ENCODE assay signal across 30 cellular contexts in genomic region chr2:190662754-190663153, GRCh38. TPM values are rescaled to one million over a fixed set of nuclear protein-coding genes. Genes with fewer than 3 reads are reported as not detected.
DNase-seq lines count a peak whose midpoint lies in the region; ATAC-seq and TF ChIP-seq lines count a peak whose summit lies in the region.
"Had no signal": no experiment of that assay in that cellular context is flagged by ENCODE, and none has a peak within 500 bp of the region (broad histone marks: within the 10 kb centered on the region; RNA-seq: fewer than 3 reads in every experiment).

No MANE protein-coding gene starts in this region.

- H3K36me3 Mint-ChIP-seq in CD4-positive, alpha-beta T cell (ENCODE audit: low read depth), result peaks cover 33% of the 10 kb centered on the region
- H3K36me3 Mint-ChIP-seq in CD8-positive, alpha-beta memory T cell, result peaks cover 9 to 21% (median 14%) of the 10 kb centered on the region in 3 donors
- H3K36me3 Mint-ChIP-seq in T-helper 17 cell (ENCODE audit: low read depth) (no peaks in the 10 kb centered on the region), memory B cell (peaks cover 14% of the 10 kb centered on the region)
- peaks cover 29% of the 10 kb centered on the region for H3K36me3 Mint-ChIP-seq in activated T-helper 1 cell treated with anti-CD3 and anti-CD28 coated beads, Interleukin-12 subunit alpha, Interleukin-12 subunit beta, Interleukin-2, Interleukin-4 antibody, amounts not matched to agents 30 ng/mL and 10 ng/mL and 1 ng/mL, durations not matched to agents 14 hours and 24 hours and 36 hours (ENCODE audit: low read depth)

- no peak for DNase-seq in CD4-positive, alpha-beta T cell
- DNase-seq in CD8-positive, alpha-beta memory T cell, result no peak
- DNase-seq in T-helper 17 cell (no peak), memory B cell (ENCODE audit: low spot score in 2 of 2) (no peak), NCI-H2081 (lab: John Stamatoyannopoulos, UW) (no peak), brain microvascular endothelial cell (no peak)
- DNase-seq in activated T-helper 1 cell treated with anti-CD3 and anti-CD28 coated beads, Interleukin-12 subunit alpha, Interleukin-12 subunit beta, Interleukin-2, Interleukin-4 antibody, amounts not matched to agents 30 ng/mL and 10 ng/mL and 1 ng/mL, durations not matched to agents 14 hours and 24 hours and 36 hours (ENCODE audit: low spot score), result no peak
- no peak for DNase-seq in activated CD8-positive, alpha-beta memory T cell treated with anti-CD3 and anti-CD28 coated beads for 24 hours
- DNase-seq: activated CD4-positive, alpha-beta T cell treated with anti-CD3 and anti-CD28 coated beads for 48 hours; activated effector memory CD4-positive, alpha-beta T cell treated with Interleukin-2 at 50 U/mL for 16 hours; activated naive CD8-positive, alpha-beta T cell treated with anti-CD3 and anti-CD28 coated beads for 36 hours; activated T-cell treated with anti-CD3 and anti-CD28 coated beads for 4 hours; anterior cingulate cortex; cortex of kidney; DMS79; effector memory CD4-positive, alpha-beta T cell; H7; immature natural killer cell; midbrain; naive thymus-derived CD4-positive, alpha-beta T cell; NCI-H1048; NCI-H1694 treated with DMSO at 0.1 percent for 48 hours; NCI-H82; nucleus accumbens; SIG-M5; WERI-Rb-1 had no signal

- H3K9me3 Mint-ChIP-seq in CD4-positive, alpha-beta T cell, result no peaks in the 10 kb centered on the region
- H3K9me3 Mint-ChIP-seq in CD8-positive, alpha-beta memory T cell, result no peaks in the 10 kb centered on the region
- H3K9me3 Mint-ChIP-seq in memory B cell, result peaks cover 2% of the 10 kb centered on the region
- H3K9me3 Mint-ChIP-seq in activated T-helper 1 cell treated with anti-CD3 and anti-CD28 coated beads, Interleukin-12 subunit alpha, Interleukin-12 subunit beta, Interleukin-2, Interleukin-4 antibody, amounts not matched to agents 30 ng/mL and 10 ng/mL and 1 ng/mL, durations not matched to agents 14 hours and 24 hours and 36 hours, result peaks cover 6% of the 10 kb centered on the region
- H3K9me3 Mint-ChIP-seq: stimulated activated effector memory CD8-positive, alpha-beta T cell treated with anti-CD3 and anti-CD28 coated beads, Interleukin-12 subunit alpha, Interleukin-12 subunit beta, amount 100 ng/mL, for 72 hours had no signal

- peak overlapping the region; percentile 1 for H3K27ac Mint-ChIP-seq in CD4-positive, alpha-beta T cell
- H3K27ac Mint-ChIP-seq in CD8-positive, alpha-beta memory T cell, result peak overlapping the region; percentile 7 to 84 (median 47)
- H3K27ac Mint-ChIP-seq in T-helper 17 cell (peak overlapping the region; percentile 83), memory B cell (peak overlapping the region; percentile 38)
- no peak overlapping the region for H3K27ac Mint-ChIP-seq in activated T-helper 1 cell treated with anti-CD3 and anti-CD28 coated beads, Interleukin-12 subunit alpha, Interleukin-12 subunit beta, Interleukin-2, Interleukin-4 antibody, amounts not matched to agents 30 ng/mL and 10 ng/mL and 1 ng/mL, durations not matched to agents 14 hours and 24 hours and 36 hours
- H3K27ac Mint-ChIP-seq: activated naive CD8-positive, alpha-beta T cell treated with anti-CD3 and anti-CD28 coated beads for 36 hours; stimulated activated effector memory CD8-positive, alpha-beta T cell treated with anti-CD3 and anti-CD28 coated beads, Interleukin-12 subunit alpha, Interleukin-12 subunit beta, amount 100 ng/mL, for 72 hours had no signal

- no peak for ATAC-seq in CD4-positive, alpha-beta T cell (ENCODE audit: poor library complexity)
- ATAC-seq in T-helper 17 cell (peak; percentile 32), memory B cell (ENCODE audit: low read depth) (no peak)
- ATAC-seq: naive thymus-derived CD4-positive, alpha-beta T cell; stimulated activated effector memory CD8-positive, alpha-beta T cell treated with anti-CD3 and anti-CD28 coated beads, Interleukin-12 subunit alpha, Interleukin-12 subunit beta, amount 100 ng/mL, for 72 hours had no signal

- no peaks in the 10 kb centered on the region for H3K27me3 Mint-ChIP-seq in CD4-positive, alpha-beta T cell
- H3K27me3 Mint-ChIP-seq in CD8-positive, alpha-beta memory T cell, result peaks cover 0 to 2% of the 10 kb centered on the region in 2 donors
- H3K27me3 Mint-ChIP-seq in T-helper 17 cell (no peaks in the 10 kb centered on the region), memory B cell (no peaks in the 10 kb centered on the region)
- no peaks in the 10 kb centered on the region for H3K27me3 Mint-ChIP-seq in activated T-helper 1 cell treated with anti-CD3 and anti-CD28 coated beads, Interleukin-12 subunit alpha, Interleukin-12 subunit beta, Interleukin-2, Interleukin-4 antibody, amounts not matched to agents 30 ng/mL and 10 ng/mL and 1 ng/mL, durations not matched to agents 14 hours and 24 hours and 36 hours (ENCODE audit: insufficient read depth)
- H3K27me3 Mint-ChIP-seq: activated naive CD8-positive, alpha-beta T cell treated with anti-CD3 and anti-CD28 coated beads for 36 hours; IgD-negative memory B cell; naive thymus-derived CD4-positive, alpha-beta T cell had no signal

- TF ChIP-seq CTCF in CD4-positive, alpha-beta T cell (IDR thresholded peaks at IDR 0.05), result no peak
- TF ChIP-seq CTCF in brain microvascular endothelial cell (IDR thresholded peaks at IDR 0.05; ENCODE audit: low read depth, low read length, missing control alignments), result no peak

- H3K36me3 ChIP-seq in CD8-positive, alpha-beta memory T cell (ENCODE audit: insufficient read depth, low read length), result no peaks in the 10 kb centered on the region
- peaks cover 3% of the 10 kb centered on the region for H3K36me3 ChIP-seq in brain microvascular endothelial cell (replicated peaks)

- H3K9me3 ChIP-seq in CD4-positive, alpha-beta T cell (ENCODE audit: control insufficient read depth, low read length), result no peaks in the 10 kb centered on the region
- H3K9me3 ChIP-seq in CD8-positive, alpha-beta memory T cell (ENCODE audit: low read length), result no peaks in the 10 kb centered on the region
- H3K9me3 ChIP-seq in T-helper 17 cell (ENCODE audit: control insufficient read depth, low read length, poor library complexity, severe bottlenecking), result no peaks in the 10 kb centered on the region
- H3K9me3 ChIP-seq: suprapubic skin had no signal

- CTCF ChIA-PET in CD4-positive, alpha-beta T cell (lab: Charles Lee), result interaction anchor here (1.5 to 2.4 kb wide), 2 partner anchors 10 to 18 kb away, joined by 5 to 8 read pairs; no protein-coding TSS in a partner anchor
- CTCF ChIA-PET in CD8-positive, alpha-beta memory T cell (lab: Charles Lee), result interaction anchor here (0.7 to 3.7 kb wide), 2 partner anchors 18 to 101 kb away, joined by 3 to 23 read pairs; no protein-coding TSS in a partner anchor

- peaks cover 31% of the 10 kb centered on the region for H3K4me1 ChIP-seq in CD8-positive, alpha-beta memory T cell (ENCODE audit: insufficient read depth, low read length)
- H3K4me1 ChIP-seq: BLaER1 had no signal

- intact Hi-C loops in CD4-positive, alpha-beta T cell (cut with DNase I, micrococcal nuclease), result no loop called here
- intact Hi-C loops in activated T-helper 1 cell treated with anti-CD3 and anti-CD28 coated beads, Interleukin-12 subunit alpha, Interleukin-12 subunit beta, Interleukin-2, Interleukin-4 antibody, amounts not matched to agents 30 ng/mL and 10 ng/mL and 1 ng/mL, durations not matched to agents 14 hours and 24 hours and 36 hours (cut with micrococcal nuclease), result no loop called here

- peaks cover 66% of the 10 kb centered on the region for H3K4me1 Mint-ChIP-seq in CD4-positive, alpha-beta T cell (ENCODE audit: low read depth)
- H3K4me1 Mint-ChIP-seq in CD8-positive, alpha-beta memory T cell, result peaks cover 42 to 73% (median 73%) of the 10 kb centered on the region in 3 donors
- H3K4me1 Mint-ChIP-seq in T-helper 17 cell, result peaks cover 32% of the 10 kb centered on the region
- peaks cover 14% of the 10 kb centered on the region for H3K4me1 Mint-ChIP-seq in memory B cell
- H3K4me1 Mint-ChIP-seq in activated T-helper 1 cell treated with anti-CD3 and anti-CD28 coated beads, Interleukin-12 subunit alpha, Interleukin-12 subunit beta, Interleukin-2, Interleukin-4 antibody, amounts not matched to agents 30 ng/mL and 10 ng/mL and 1 ng/mL, durations not matched to agents 14 hours and 24 hours and 36 hours (ENCODE audit: low read depth), result peaks cover 50% of the 10 kb centered on the region

- H3K4me3 Mint-ChIP-seq in CD4-positive, alpha-beta T cell, result no peak overlapping the region
- H3K4me3 Mint-ChIP-seq in CD8-positive, alpha-beta memory T cell, result peak overlapping the region in 2 of 7 donors; percentile 19 to 44
- H3K4me3 Mint-ChIP-seq in T-helper 17 cell (no peak overlapping the region), memory B cell (no peak overlapping the region)
- no peak overlapping the region for H3K4me3 Mint-ChIP-seq in activated T-helper 1 cell treated with anti-CD3 and anti-CD28 coated beads, Interleukin-12 subunit alpha, Interleukin-12 subunit beta, Interleukin-2, Interleukin-4 antibody, amounts not matched to agents 30 ng/mL and 10 ng/mL and 1 ng/mL, durations not matched to agents 14 hours and 24 hours and 36 hours
- H3K4me3 Mint-ChIP-seq: activated naive CD8-positive, alpha-beta T cell treated with anti-CD3 and anti-CD28 coated beads for 36 hours; IgD-negative memory B cell; immature natural killer cell; naive thymus-derived CD4-positive, alpha-beta T cell; stimulated activated effector memory CD8-positive, alpha-beta T cell treated with anti-CD3 and anti-CD28 coated beads, Interleukin-12 subunit alpha, Interleukin-12 subunit beta, amount 100 ng/mL, for 72 hours had no signal

- in situ Hi-C loops in brain microvascular endothelial cell (cut with HindIII; ENCODE audit: low pct_ligation_motif_present, low sequenced_read_pairs), result no loop called here

- H3K4me3 ChIP-seq in CD8-positive, alpha-beta memory T cell (ENCODE audit: low read length), result no peak overlapping the region
- no peak overlapping the region for H3K4me3 ChIP-seq in brain microvascular endothelial cell (ENCODE audit: low read depth, low read length)
- H3K4me3 ChIP-seq: BLaER1, suprapubic skin had no signal

- POLR2A ChIA-PET in CD4-positive, alpha-beta T cell (lab: Charles Lee), result interaction anchor here (0.8 to 1.8 kb wide), 6 partner anchors 10 to 217 kb away, joined by 3 to 7 read pairs (median 4); no protein-coding TSS in a partner anchor
- POLR2A ChIA-PET in CD8-positive, alpha-beta memory T cell (lab: Charles Lee), result interaction anchor here (0.6 to 1.9 kb wide), 2 partner anchors 10 to 521 kb away, joined by 4 to 18 read pairs; no protein-coding TSS in a partner anchor

- no peaks in the 10 kb centered on the region for H3K27me3 ChIP-seq in CD4-positive, alpha-beta T cell (ENCODE audit: control insufficient read depth, insufficient read depth, low read length)
- no peaks in the 10 kb centered on the region for H3K27me3 ChIP-seq in CD8-positive, alpha-beta memory T cell (ENCODE audit: insufficient read depth, low read length, poor library complexity, severe bottlenecking)
- H3K27me3 ChIP-seq in brain microvascular endothelial cell (replicated peaks), result no peaks in the 10 kb centered on the region
- H3K27me3 ChIP-seq: BLaER1, suprapubic skin had no signal

- no peak overlapping the region for H3K27ac ChIP-seq in CD4-positive, alpha-beta T cell (ENCODE audit: low read depth, low read length)
- H3K27ac ChIP-seq in CD8-positive, alpha-beta memory T cell (ENCODE audit: low read depth, low read length), result no peak overlapping the region
- no peak overlapping the region for H3K27ac ChIP-seq in brain microvascular endothelial cell
- H3K27ac ChIP-seq: BLaER1, suprapubic skin, WERI-Rb-1 had no signal

RNA-seq across cellular contexts. Expression of gene NAB1, which starts 13.9 kb away (rescaled TPM):
- total RNA-seq in CD4-positive, alpha-beta T cell, result 10 to 100 TPM; 20.0 to 21.1 TPM
- 10 to 100 TPM; 29.8 to 35.1 TPM for total RNA-seq in CD8-positive, alpha-beta memory T cell
- polyA plus RNA-seq in CD8-positive, alpha-beta memory T cell, result 3.9 TPM
- 10 to 100 TPM; 22.0 to 29.0 TPM for total RNA-seq in T-helper 17 cell
- total RNA-seq in activated T-helper 1 cell treated with anti-CD3 and anti-CD28 coated beads, Interleukin-12 subunit alpha, Interleukin-12 subunit beta, Interleukin-2, Interleukin-4 antibody, amounts not matched to agents 30 ng/mL and 10 ng/mL and 1 ng/mL, durations not matched to agents 14 hours and 24 hours and 36 hours, result 34.1 and 35.3 TPM in 2 replicates
